ENCODE assay signal across 28 cellular contexts in the genomic region with DNA sequence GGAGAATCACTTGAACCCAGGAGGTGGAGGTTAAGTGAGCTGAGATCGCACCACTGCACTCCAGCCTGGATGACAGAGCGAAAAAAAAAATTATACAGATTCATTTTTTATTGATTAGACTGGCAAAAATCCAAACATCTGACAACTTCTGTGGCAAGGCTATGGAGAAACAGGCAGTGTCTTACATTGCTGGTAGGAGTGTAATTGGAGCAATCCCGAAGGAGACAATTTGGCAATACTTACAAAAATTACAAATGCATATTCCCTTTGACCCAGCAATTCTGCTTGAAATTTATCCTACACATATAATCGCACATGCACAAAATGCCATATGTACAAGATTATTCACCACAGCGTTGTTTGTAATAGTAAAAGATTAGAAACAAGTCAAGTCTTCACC.
"Had no signal": no experiment of that assay in that cellular context is flagged by ENCODE, and none has a peak within 500 bp of the region (broad histone marks: within the 10 kb centered on the region; RNA-seq: fewer than 3 reads in every experiment).

No MANE protein-coding gene starts in this region.

- H3K36me3 Mint-ChIP-seq: immature natural killer cell had no signal

- DNase-seq: immature natural killer cell; kidney; left colon; left lung; lower lobe of right lung; mammary epithelial cell; mesenchymal stem cell; naive thymus-derived CD8-positive, alpha-beta T cell; pancreas; posterior cingulate gyrus; retina; right cardiac atrium; stimulated activated CD4-positive, alpha-beta T cell treated with anti-CD3 and anti-CD28 coated beads, Interleukin-12 subunit alpha, Interleukin-12 subunit beta, amount 100 ng/mL, for 4 hours; stimulated activated CD4-positive, alpha-beta T cell treated with anti-CD3 and anti-CD28 coated beads, Interleukin-15, amount 100 ng/mL, for 24 hours; stimulated activated CD4-positive, alpha-beta T cell treated with anti-CD3 and anti-CD28 coated beads, Interleukin-2, amount 100 ng/mL, for 24 hours; stimulated activated CD4-positive, alpha-beta T cell treated with anti-CD3 and anti-CD28 coated beads, Interleukin-4, amount 100 ng/mL, for 1 hour; stimulated activated naive B cell treated with anti-CD40 and anti-IgM and Interleukin-4, amounts not matched to agents 10 μg/mL and 1 μg/mL and 100 μg/mL, for 72 hours; stimulated activated naive CD8-positive, alpha-beta T cell treated with anti-CD3 and anti-CD28 coated beads, Interleukin-15, Interleukin-2, amounts not matched to agents 100 U/mL and 50 U/mL, for 24 hours; stomach; testis; thyroid gland; transverse colon; upper lobe of left lung had no signal

- FAIRE-seq: islet of Langerhans, kidney, pancreas had no signal

- H3K9me3 ChIP-seq: left lung, lower lobe of right lung, pancreas, prostate gland, stomach, testis, thyroid gland, transverse colon, upper lobe of left lung, vagina had no signal

- H3K4me3 ChIP-seq: left lung, lower lobe of right lung, pancreas, prostate gland, skin epidermis, stomach, testis, thyroid gland, transverse colon, upper lobe of left lung, vagina had no signal

- H3K27me3 Mint-ChIP-seq: naive thymus-derived CD8-positive, alpha-beta T cell; stimulated activated naive B cell treated with anti-CD40 and anti-IgM and Interleukin-4, amounts not matched to agents 10 μg/mL and 1 μg/mL and 100 μg/mL, for 72 hours had no signal

- H3K27me3 ChIP-seq: left lung, pancreas, stomach, testis, thyroid gland, transverse colon, upper lobe of left lung, vagina had no signal

- H3K4me3 Mint-ChIP-seq: immature natural killer cell; naive thymus-derived CD8-positive, alpha-beta T cell; stimulated activated naive B cell treated with anti-CD40 and anti-IgM and Interleukin-4, amounts not matched to agents 10 μg/mL and 1 μg/mL and 100 μg/mL, for 72 hours had no signal

- H3K27ac ChIP-seq: left lung, lower lobe of right lung, pancreas, prostate gland, skin epidermis, stomach, testis, thyroid gland, transverse colon, upper lobe of left lung, vagina had no signal

- H3K36me3 ChIP-seq: left lung, lower lobe of right lung, pancreas, prostate gland, stomach, thyroid gland, transverse colon, upper lobe of left lung, vagina had no signal

- H3K27ac Mint-ChIP-seq: stimulated activated naive B cell treated with anti-CD40 and anti-IgM and Interleukin-4, amounts not matched to agents 10 μg/mL and 1 μg/mL and 100 μg/mL, for 72 hours had no signal

- H3K9me3 Mint-ChIP-seq: immature natural killer cell; stimulated activated naive B cell treated with anti-CD40 and anti-IgM and Interleukin-4, amounts not matched to agents 10 μg/mL and 1 μg/mL and 100 μg/mL, for 72 hours had no signal

- ATAC-seq: left colon; left lung; lower lobe of right lung; naive thymus-derived CD8-positive, alpha-beta T cell; pancreas; right cardiac atrium; sciatic nerve; stimulated activated naive B cell treated with anti-CD40 and anti-IgM and Interleukin-4, amounts not matched to agents 10 μg/mL and 1 μg/mL and 100 μg/mL, for 72 hours; stimulated activated naive CD8-positive, alpha-beta T cell treated with anti-CD3 and anti-CD28 coated beads, Interleukin-15, Interleukin-2, amounts not matched to agents 100 U/mL and 50 U/mL, for 24 hours had no signal

- H3K4me1 ChIP-seq: lower lobe of right lung, pancreas, prostate gland, testis, thyroid gland, upper lobe of left lung, vagina had no signal
